9 cellular contexts compared by ENCODE assay signal in the genomic region with DNA sequence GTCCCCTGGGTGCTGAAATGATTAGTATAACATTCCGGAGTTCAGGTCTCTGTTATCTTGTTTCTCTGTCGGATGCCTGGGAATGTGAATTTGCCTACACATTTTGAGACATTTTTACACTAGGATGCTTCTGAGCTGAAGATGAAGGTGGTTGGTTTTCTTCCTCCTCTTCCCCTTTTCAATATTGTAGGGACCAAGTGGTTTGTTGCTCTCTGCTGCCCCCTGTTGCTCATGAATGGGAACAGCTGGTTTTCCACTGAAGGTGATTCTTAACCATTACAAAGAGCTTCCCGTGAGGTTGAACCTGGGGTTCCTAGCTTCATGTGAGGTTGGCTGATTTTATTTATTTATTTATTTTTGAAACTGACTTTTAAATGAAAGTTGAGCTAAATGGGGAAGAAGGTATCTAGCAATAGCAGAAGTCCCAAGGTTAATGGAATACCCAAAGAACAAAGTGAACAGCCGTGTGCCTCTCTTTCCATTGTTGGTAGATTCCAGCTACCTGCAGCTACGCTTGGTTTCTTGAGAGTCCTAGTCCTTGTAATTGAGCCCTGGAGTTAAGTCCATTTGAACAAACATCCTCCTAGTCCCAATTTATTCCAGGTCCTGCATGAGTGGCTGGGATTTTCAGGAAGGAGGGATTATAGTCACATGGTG.
DNase-seq lines count a peak whose midpoint lies in the region; ATAC-seq, FAIRE-seq and TF ChIP-seq lines count a peak whose summit lies in the region.
"Had no signal": no experiment of that assay in that cellular context is flagged by ENCODE, and none has a peak within 500 bp of the region (broad histone marks: within the 10 kb centered on the region; RNA-seq: fewer than 3 reads in every experiment).

No MANE protein-coding gene starts in this region.

- no peaks in the 10 kb centered on the region for H3K9me2 ChIP-seq in OCI-LY1 (ENCODE audit: low read depth, low read length)

- 27 to 30% methylated on average over 5 of the region's 5 CpGs for WGBS in pancreas, 2 donors
- 39% methylated on average over 5 of the region's 5 CpGs for WGBS in prostate gland
- WGBS in mesenchymal stem cell = 64% methylated on average over 5 of the region's 5 CpGs

- intact Hi-C loops in dorsolateral prefrontal cortex (cut with DNase I) (no loop called here), pancreas (cut with DNase I) (no loop called here), prostate gland (cut with DNase I) (no loop called here)

- H3K14ac ChIP-seq in mesenchymal stem cell (ENCODE audit: low read length in 2 of 2) = no peak overlapping the region

- POLR2A ChIA-PET in BJ (lab: Charles Lee) = no interaction called here

- no peak overlapping the region for H2AFZ ChIP-seq in OCI-LY1 (ENCODE audit: low read length)
- H2AFZ ChIP-seq in mesenchymal stem cell (ENCODE audit: low read depth, low read length) = no peak overlapping the region

- H3F3A ChIP-seq in OCI-LY1 (ENCODE audit: insufficient read depth, low read length) = no peaks in the 10 kb centered on the region

- no peak for FAIRE-seq in pancreas (lab: Jason Lieb, UNC)
- FAIRE-seq: frontal cortex had no signal

- CTCF ChIA-PET in BJ (lab: Yijun Ruan, JAX) = interaction anchor here (1.1 kb wide), 1 partner anchor 12 kb away, joined by 5 read pairs; no protein-coding TSS in a partner anchor

- H3K23ac ChIP-seq in mesenchymal stem cell (ENCODE audit: low read length in 2 of 2) = no peak overlapping the region

- H3K36me3 ChIP-seq in BJ (ENCODE audit: control insufficient read depth, insufficient read depth, low read length) = no peaks in the 10 kb centered on the region
- no peaks in the 10 kb centered on the region for H3K36me3 ChIP-seq in OCI-LY1 (ENCODE audit: insufficient read depth, low read length)
- no peaks in the 10 kb centered on the region for H3K36me3 ChIP-seq in pancreas
- H3K36me3 ChIP-seq in prostate gland = no peaks in the 10 kb centered on the region
- H3K36me3 ChIP-seq in mesenchymal stem cell (ENCODE audit: control insufficient read depth in 1 of 2, insufficient read depth in 2 of 2, low read depth in 1 of 2, low read length in 2 of 2) = no peaks in the 10 kb centered on the region

- no peak overlapping the region for H3K4me3 ChIP-seq in BJ (ENCODE audit: low read depth, low read length)
- no peak overlapping the region for H3K4me3 ChIP-seq in OCI-LY1 (ENCODE audit: low read depth, low read length, poor library complexity, severe bottlenecking)
- H3K4me3 ChIP-seq in dorsolateral prefrontal cortex = no peak overlapping the region
- H3K4me3 ChIP-seq in pancreas = no peak overlapping the region
- no peak overlapping the region for H3K4me3 ChIP-seq in prostate gland
- H3K4me3 ChIP-seq in mesenchymal stem cell (ENCODE audit: insufficient read depth in 1 of 2, low read depth in 1 of 2, low read length in 2 of 2) = no peak overlapping the region

- H2AK5ac ChIP-seq in mesenchymal stem cell (ENCODE audit: low read length, severe bottlenecking) = no peak overlapping the region

- no peak overlapping the region for H2BK5ac ChIP-seq in mesenchymal stem cell (ENCODE audit: low read depth, low read length, poor library complexity, severe bottlenecking)

- no peak overlapping the region for H3K18ac ChIP-seq in mesenchymal stem cell (ENCODE audit: low read depth in 1 of 2, low read length in 2 of 2)

- DNase-seq in BJ (ENCODE audit: low read depth) (no peak), dorsolateral prefrontal cortex (peak in 7 of 10 donors; percentile 26 to 75 (median 49)), pancreas (peak in 3 of 6 donors; percentile 9 to 26 (median 21)), prostate gland (ENCODE audit: low spot score) (no peak), mesenchymal stem cell (no peak)

- H3K4me2 ChIP-seq in OCI-LY1 (ENCODE audit: low read length) (no peak overlapping the region), mesenchymal stem cell (ENCODE audit: low read length, poor library complexity, severe bottlenecking) (no peak overlapping the region)

- no peak overlapping the region for H2BK12ac ChIP-seq in mesenchymal stem cell (ENCODE audit: low read length in 2 of 2)

- ATAC-seq in pancreas = peak in 2 of 4 donors; percentile 44 to 59
- no peak for ATAC-seq in GM21390 (IDR thresholded peaks at IDR 0.05; ENCODE audit: unreplicated experiment)

- H3K79me1 ChIP-seq in mesenchymal stem cell (replicated peaks; ENCODE audit: low read length, poor library complexity, severe bottlenecking) = no peaks in the 10 kb centered on the region

- no peak overlapping the region for H2BK120ac ChIP-seq in mesenchymal stem cell (ENCODE audit: low read depth, low read length)

- no peak overlapping the region for H2BK15ac ChIP-seq in mesenchymal stem cell (ENCODE audit: low read depth, poor library complexity, severe bottlenecking)

- H3K79me2 ChIP-seq in OCI-LY1 (ENCODE audit: insufficient read depth, low read length) = no peaks in the 10 kb centered on the region

- no peak overlapping the region for H3K9ac ChIP-seq in OCI-LY1 (ENCODE audit: low read length)
- no peak overlapping the region for H3K9ac ChIP-seq in mesenchymal stem cell (ENCODE audit: low read length)

- H4K91ac ChIP-seq in mesenchymal stem cell (ENCODE audit: low read length) = no peak overlapping the region

- H3K27me3 ChIP-seq in BJ (ENCODE audit: control insufficient read depth, insufficient read depth, low read length) (no peaks in the 10 kb centered on the region), OCI-LY1 (ENCODE audit: insufficient read depth, low read length) (no peaks in the 10 kb centered on the region), dorsolateral prefrontal cortex (no peaks in the 10 kb centered on the region), pancreas (no peaks in the 10 kb centered on the region), prostate gland (replicated peaks; ENCODE audit: insufficient read depth) (no peaks in the 10 kb centered on the region), mesenchymal stem cell (ENCODE audit: control insufficient read depth in 1 of 2, insufficient read depth in 1 of 2, low read length in 2 of 2) (no peaks in the 10 kb centered on the region)

- TF ChIP-seq POLR2A in prostate gland (IDR thresholded peaks at IDR 0.05) = no peak

- H3K4ac ChIP-seq in mesenchymal stem cell (ENCODE audit: low read depth in 1 of 2, low read length in 2 of 2) = no peak overlapping the region

- no peaks in the 10 kb centered on the region for H4K20me1 ChIP-seq in OCI-LY1 (ENCODE audit: insufficient read depth, low read length)

- no peak overlapping the region for H4K8ac ChIP-seq in mesenchymal stem cell (ENCODE audit: low read length)

- H3K4me1 ChIP-seq in OCI-LY1 (ENCODE audit: insufficient read depth, low read length, severe bottlenecking) (no peaks in the 10 kb centered on the region), pancreas (no peaks in the 10 kb centered on the region), prostate gland (replicated peaks) (no peaks in the 10 kb centered on the region), mesenchymal stem cell (ENCODE audit: control insufficient read depth, insufficient read depth, low read depth, low read length) (no peaks in the 10 kb centered on the region)

- H3K27ac ChIP-seq in OCI-LY1 (ENCODE audit: low read depth, low read length, poor library complexity, severe bottlenecking) (no peak overlapping the region), dorsolateral prefrontal cortex (no peak overlapping the region), pancreas (no peak overlapping the region), prostate gland (no peak overlapping the region), mesenchymal stem cell (ENCODE audit: low read length, poor library complexity, severe bottlenecking) (no peak overlapping the region)

- H3K9me3 ChIP-seq in OCI-LY1 (ENCODE audit: low read length) (no peaks in the 10 kb centered on the region), pancreas (no peaks in the 10 kb centered on the region), prostate gland (no peaks in the 10 kb centered on the region), mesenchymal stem cell (ENCODE audit: control insufficient read depth, low read length) (peaks cover 5% of the 10 kb centered on the region)

- TF ChIP-seq CTCF in BJ (IDR thresholded peaks at IDR 0.05; ENCODE audit: insufficient read depth, low read depth, low read length) = peak; percentile 49
- peak; percentile 49; the same call in 1 of the 2 replicates for TF ChIP-seq CTCF in GM12874 (IDR thresholded peaks at IDR 0.05; ENCODE audit: insufficient read depth, low read depth, low read length)
- peak; percentile 77 for TF ChIP-seq CTCF in OCI-LY1 (IDR thresholded peaks at IDR 0.05; ENCODE audit: low read length)
- peak; percentile 48 to 85 (median 77) for TF ChIP-seq CTCF in dorsolateral prefrontal cortex (IDR thresholded peaks at IDR 0.05 in 54 of 56, conservative IDR thresholded peaks at IDR 0.05 in 2 of 56; ENCODE audit: low read depth in 1 of 56, partially characterized antibody in 56 of 56)
- TF ChIP-seq CTCF in pancreas (IDR thresholded peaks at IDR 0.05) = peak; percentile 29 to 55 (median 48)
- TF ChIP-seq CTCF in prostate gland (IDR thresholded peaks at IDR 0.05) = peak in 1 of 4 experiments; percentile 57

Comparison
In these comparisons a context has a peak if more than half of its experiments do, and no peak if none do; other contexts are left out.
1. DNase-seq: peak in dorsolateral prefrontal cortex (7 of 10); none in BJ (single experiment), prostate gland (single experiment) and mesenchymal stem cell (single experiment).